In genomic region chr1:42961560-42962091, GRCh38 we compare ENCODE assay signal across 12 cellular contexts. TPM values are rescaled to one million over a fixed set of nuclear protein-coding genes. Genes with fewer than 3 reads are reported as not detected.
DNase-seq lines count a peak whose midpoint lies in the region; ATAC-seq, FAIRE-seq and TF ChIP-seq lines count a peak whose summit lies in the region.
"Had no signal": no experiment of that assay in that cellular context is flagged by ENCODE, and none has a peak within 500 bp of the region (broad histone marks: within the 10 kb centered on the region; RNA-seq: fewer than 3 reads in every experiment).

No MANE protein-coding gene starts in this region.

- no peak for TF ChIP-seq RAD21 in HepG2 (CRISPR knock-in tag; IDR thresholded peaks at IDR 0.05)
- TF ChIP-seq RAD21 in GM12878 (IDR thresholded peaks at IDR 0.05; ENCODE audit: insufficient read depth, low read depth, low read length) = no peak

- peak overlapping the region; percentile 25 to 97 (median 93) for H3K4me3 ChIP-seq in HepG2 (replicated peaks in 1 of 3; ENCODE audit: insufficient read depth in 1 of 3, low read depth in 2 of 3, low read length in 3 of 3)
- H3K4me3 ChIP-seq in right lobe of liver = no peak overlapping the region
- H3K4me3 ChIP-seq in GM12878 = no peak overlapping the region
- no peak overlapping the region for H3K4me3 ChIP-seq in gastrocnemius medialis

- H3K36me3 Mint-ChIP-seq in nephron (ENCODE audit: low read depth) = no peaks in the 10 kb centered on the region

- FAIRE-seq in HepG2 (lab: Jason Lieb, UNC) (no peak), GM12878 (lab: Jason Lieb, UNC) (no peak)

- H4K20me1 ChIP-seq in HepG2 (ENCODE audit: insufficient read depth, low read length) (peaks cover 13% of the 10 kb centered on the region), GM12878 (ENCODE audit: control insufficient read depth, insufficient read depth) (peaks cover 4% of the 10 kb centered on the region; the same call in 1 of the 2 replicates)

- RAD21 ChIA-PET in GM12878 (lab: Charles Lee; ENCODE audit: unreplicated experiment) = interaction anchor here (0.6 to 1.4 kb wide), 7 partner anchors 17 to 668 kb away, joined by 3 to 6 read pairs (median 3); no protein-coding TSS in a partner anchor

- TF ChIP-seq CTCF in HepG2 (CRISPR knock-in tag; IDR thresholded peaks at IDR 0.05) (no peak), right lobe of liver (IDR thresholded peaks at IDR 0.05) (no peak), GM12878 (IDR thresholded peaks at IDR 0.05 in 2 of 3, conservative IDR thresholded peaks at IDR 0.05 in 1 of 3; ENCODE audit: control insufficient read depth in 2 of 3, extremely low read depth in 1 of 3, insufficient read depth in 1 of 3, low read depth in 3 of 3, low read length in 3 of 3) (no peak), nephron (IDR thresholded peaks at IDR 0.05; ENCODE audit: unreplicated experiment in 3 of 3) (no peak), gastrocnemius medialis (IDR thresholded peaks at IDR 0.05 in 4 of 5, conservative IDR thresholded peaks at IDR 0.05 in 1 of 5) (no peak), foreskin keratinocyte (conservative IDR thresholded peaks at IDR 0.05) (no peak)

- H3K4me3 Mint-ChIP-seq in nephron = peak overlapping the region; percentile 94 to 99 (median 98)

- intact Hi-C loops in HepG2 (cut with micrococcal nuclease; ENCODE audit: unreplicated experiment) (no loop called here), right lobe of liver (cut with DNase I) (no loop called here), GM12878 (cut with micrococcal nuclease; ENCODE audit: unreplicated experiment) (no loop called here), gastrocnemius medialis (cut with DNase I; ENCODE audit: low total_unique reads) (no loop called here)

- H3K36me3 ChIP-seq in HepG2 (replicated peaks in 1 of 2; ENCODE audit: control insufficient read depth in 1 of 2, insufficient read depth in 2 of 2, low read length in 2 of 2) = peaks cover 1 to 6% of the 10 kb centered on the region in 2 experiments; a peak in 4 of 5 replicates
- H3K36me3 ChIP-seq in right lobe of liver = no peaks in the 10 kb centered on the region
- H3K36me3 ChIP-seq in GM12878 (ENCODE audit: control insufficient read depth in 2 of 2, insufficient read depth in 2 of 2, low read length in 1 of 2) = no peaks in the 10 kb centered on the region
- no peaks in the 10 kb centered on the region for H3K36me3 ChIP-seq in gastrocnemius medialis

- H3K4me1 ChIP-seq in HepG2 (ENCODE audit: insufficient read depth, low read length) (peaks cover 48% of the 10 kb centered on the region), right lobe of liver (peaks cover 0 to 14% (median 0%) of the 10 kb centered on the region in 4 donors), GM12878 (ENCODE audit: control insufficient read depth, insufficient read depth, low read length) (peaks cover 25% of the 10 kb centered on the region), gastrocnemius medialis (peaks cover 5 to 9% of the 10 kb centered on the region in 2 donors), foreskin keratinocyte (peaks cover 16% of the 10 kb centered on the region)

- TF ChIP-seq EP300 in HepG2 (IDR thresholded peaks at IDR 0.05; ENCODE audit: low read depth in 2 of 2, low read length in 2 of 2) (no peak), HepG2 (CRISPR knock-in tag; IDR thresholded peaks at IDR 0.05; ENCODE audit: borderline replicate concordance) (no peak), GM12878 (IDR thresholded peaks at IDR 0.05; ENCODE audit: borderline replicate concordance in 1 of 2, control insufficient read depth in 1 of 2, low read depth in 2 of 2, low read length in 2 of 2) (no peak)

- H2AFZ ChIP-seq in HepG2 (ENCODE audit: low read length) = peak overlapping the region; percentile 23
- peak overlapping the region; percentile 53 for H2AFZ ChIP-seq in GM12878 (ENCODE audit: control insufficient read depth, low read depth, low read length)

- WGBS in HepG2 (ENCODE audit: low lambda C conversion rate) = 21% methylated on average over 4 of the region's 4 CpGs
- WGBS in right lobe of liver (ENCODE audit: insufficient coverage, low coverage, low lambda C conversion rate, missing lambda C conversion rate) = 100% methylated on average over 1 of the region's 4 CpGs
- 86% methylated on average over 4 of the region's 4 CpGs for WGBS in GM12878 (ENCODE audit: insufficient coverage, insufficient replicate concordance, low lambda C conversion rate, missing lambda C conversion rate)

- H3K27ac Mint-ChIP-seq in nephron = peak overlapping the region; percentile 62 to 82 (median 76)
- H3K27ac Mint-ChIP-seq: activated CD4-positive, alpha-beta T cell treated with anti-CD3 and anti-CD28 coated beads for 36 hours; activated T-cell treated with anti-CD3 and anti-CD28 coated beads, Interleukin-2, amount 50 U/mL, for 72 hours had no signal

- DNase-seq in HepG2 (ENCODE audit: low spot score) (peak; percentile 63), right lobe of liver (no peak), GM12878 (ENCODE audit: low read depth, low spot score) (no peak), gastrocnemius medialis (no peak), foreskin keratinocyte (no peak)
- DNase-seq: ACHN; activated CD4-positive, alpha-beta T cell treated with anti-CD3 and anti-CD28 coated beads for 36 hours; activated T-cell treated with anti-CD3 and anti-CD28 coated beads, Interleukin-2, amount 50 U/mL, for 72 hours; NCI-H2171 had no signal

- in situ Hi-C loops in HepG2 (cut with HindIII; ENCODE audit: extremely low pct_ligation_motif_present, low pct_unique_long_range_greater_than_20kb) = no loop called here
- in situ Hi-C loops in GM12878 (cut with MboI) = no loop called here
- in situ Hi-C loops in gastrocnemius medialis (cut with MboI; ENCODE audit: low sequenced_read_pairs in 4 of 4) = no loop called here

- BruUV-seq in HepG2 (replicated peaks; lab: Mats Ljungman, UMichigan) = no TSS peak
- BruUV-seq in GM12878 (replicated peaks; lab: Mats Ljungman, UMichigan) = no TSS peak

- CTCF ChIA-PET in HepG2 (lab: Yijun Ruan, JAX; ENCODE audit: low intra/inter-chr PET ratio, low total read pairs) (no interaction called here), GM12878 (lab: Yijun Ruan, JAX) (interaction anchor here (0.7 to 3.4 kb wide), 4 partner anchors 27 to 111 kb away, joined by 4 to 17 read pairs (median 10); no protein-coding TSS in a partner anchor)

- POLR2A ChIA-PET in HepG2 (lab: Yijun Ruan, JAX) = interaction anchor here (0.8 to 3.4 kb wide), 6 partner anchors 9 to 194 kb away, joined by 3 to 18 read pairs (median 3); partner anchors contain the start of gene C1orf50
- POLR2A ChIA-PET in GM12878 (lab: Charles Lee) = interaction anchor here (0.8 to 2.0 kb wide), 3 partner anchors 9 to 195 kb away, joined by 4 to 5 read pairs (median 5); partner anchors contain the start of genes C1orf50 and P3H1

- H3K79me2 ChIP-seq in HepG2 (ENCODE audit: insufficient read depth, low read length) (peaks cover 45% of the 10 kb centered on the region), GM12878 (ENCODE audit: control insufficient read depth, insufficient read depth, low read length) (peaks cover 30% of the 10 kb centered on the region)

- H3K9ac ChIP-seq in HepG2 (ENCODE audit: insufficient read depth, low read depth, low read length) (peak overlapping the region; percentile 64), GM12878 (ENCODE audit: control insufficient read depth, insufficient read depth, low read length) (no peak overlapping the region)

- no peaks in the 10 kb centered on the region for H3K9me3 Mint-ChIP-seq in nephron
- H3K9me3 Mint-ChIP-seq: activated T-cell treated with anti-CD3 and anti-CD28 coated beads, Interleukin-2, amount 50 U/mL, for 72 hours had no signal

- no peaks in the 10 kb centered on the region for H3K9me3 ChIP-seq in HepG2 (ENCODE audit: low read length)
- H3K9me3 ChIP-seq in right lobe of liver = no peaks in the 10 kb centered on the region
- no peaks in the 10 kb centered on the region for H3K9me3 ChIP-seq in GM12878 (replicated peaks; ENCODE audit: control insufficient read depth, insufficient read depth, low read length)
- H3K9me3 ChIP-seq in gastrocnemius medialis = no peaks in the 10 kb centered on the region

- H3K27me3 ChIP-seq in HepG2 (ENCODE audit: control insufficient read depth in 1 of 2, insufficient read depth in 2 of 2, low read length in 2 of 2) (no peaks in the 10 kb centered on the region; a peak in 1 of 5 replicates), right lobe of liver (no peaks in the 10 kb centered on the region), GM12878 (replicated peaks in 1 of 2; ENCODE audit: control insufficient read depth in 2 of 2, insufficient read depth in 2 of 2, low read length in 1 of 2) (no peaks in the 10 kb centered on the region), gastrocnemius medialis (peaks cover 35 to 53% (median 45%) of the 10 kb centered on the region in 3 donors), foreskin keratinocyte (no peaks in the 10 kb centered on the region)

- H3K27me3 Mint-ChIP-seq in nephron (ENCODE audit: low read depth) = peaks cover 9% of the 10 kb centered on the region

- peaks cover 41% of the 10 kb centered on the region for H3K4me1 Mint-ChIP-seq in nephron

- ATAC-seq in HepG2 = no peak
- ATAC-seq in right lobe of liver = no peak
- ATAC-seq in GM12878 = no peak
- no peak for ATAC-seq in GM21723 (IDR thresholded peaks at IDR 0.05; ENCODE audit: unreplicated experiment)
- no peak for ATAC-seq in HG03175 (IDR thresholded peaks at IDR 0.05; ENCODE audit: unreplicated experiment)
- ATAC-seq in gastrocnemius medialis = no peak
- ATAC-seq in foreskin keratinocyte = no peak
- ATAC-seq: activated CD4-positive, alpha-beta T cell treated with anti-CD3 and anti-CD28 coated beads for 36 hours; activated T-cell treated with anti-CD3 and anti-CD28 coated beads, Interleukin-2, amount 50 U/mL, for 72 hours had no signal

- peak overlapping the region; percentile 43 for H3K27ac ChIP-seq in HepG2 (ENCODE audit: extremely low read length, insufficient read depth, low read length)
- no peak overlapping the region for H3K27ac ChIP-seq in right lobe of liver
- no peak overlapping the region for H3K27ac ChIP-seq in GM12878 (ENCODE audit: control insufficient read depth, insufficient read depth)
- no peak overlapping the region for H3K27ac ChIP-seq in gastrocnemius medialis
- no peak overlapping the region for H3K27ac ChIP-seq in foreskin keratinocyte

- SMC1A ChIA-PET in GM12878 (lab: Charles Lee; ENCODE audit: uncharacterized antibody, unreplicated experiment) = interaction anchor here (1.5 to 2.3 kb wide), 3 partner anchors 9 to 112 kb away, joined by 4 to 11 read pairs (median 8); no protein-coding TSS in a partner anchor

- H3K4me2 ChIP-seq in HepG2 (ENCODE audit: low read depth, low read length) (peak overlapping the region; percentile 93), GM12878 (ENCODE audit: control insufficient read depth, insufficient read depth) (no peak overlapping the region)

- TF ChIP-seq POLR2A in HepG2 (IDR thresholded peaks at IDR 0.05; ENCODE audit: insufficient read depth in 1 of 2, low read depth in 2 of 2, low read length in 2 of 2) (no peak), right lobe of liver (IDR thresholded peaks at IDR 0.05) (no peak), GM12878 (IDR thresholded peaks at IDR 0.05; ENCODE audit: low read depth, low read length) (no peak), gastrocnemius medialis (IDR thresholded peaks at IDR 0.05) (no peak)

RNA-seq across cellular contexts. Expression of gene SLC2A1, which starts 3.0 kb away (rescaled TPM):
- 54.3 and 125 TPM in 2 replicates for total RNA-seq in HepG2 (2016; rRNA removed; fragmentation: Illumina TruSeq; extraction: Trizol)
- 17.1 and 18.0 TPM in 2 replicates for total RNA-seq in HepG2 (2016; cell fraction: cytosol; rRNA removed; fragmentation: Illumina TruSeq; extraction: Trizol; ENCODE audit: low read depth)
- 44.3 and 121 TPM in 2 replicates for total RNA-seq in HepG2 (2016; cell fraction: insoluble cytoplasmic fraction; rRNA removed; fragmentation: Illumina TruSeq; extraction: Trizol)
- 38.1 and 44.0 TPM in 2 replicates for total RNA-seq in HepG2 (2016; cell fraction: membrane; rRNA removed; fragmentation: Illumina TruSeq; extraction: Trizol)
- 146 and 160 TPM in 2 replicates for total RNA-seq in HepG2 (2016; cell fraction: nucleus; rRNA removed; fragmentation: Illumina TruSeq; extraction: Trizol)
- 315 and 423 TPM in 2 replicates for polyA plus RNA-seq in HepG2 (2011; rRNA removed)
- polyA plus RNA-seq in HepG2 (2011; cell fraction: cytosol; rRNA removed) = 201 and 410 TPM in 2 replicates
- 305 and 663 TPM in 2 replicates for polyA plus RNA-seq in HepG2 (2011; cell fraction: nucleus; rRNA removed)
- 253 and 372 TPM in 2 replicates for polyA plus RNA-seq in HepG2 (2012)
- 10.8 and 11.3 TPM in 2 replicates for polyA plus RNA-seq in HepG2 (2016; cell fraction: cytosol; fragmentation: Illumina TruSeq; extraction: Trizol; ENCODE audit: low read depth)
- 47.5 and 58.0 TPM in 2 replicates for polyA plus RNA-seq in HepG2 (2016; cell fraction: insoluble cytoplasmic fraction; fragmentation: Illumina TruSeq; extraction: Trizol; ENCODE audit: low read depth)
- 20.7 and 24.0 TPM in 2 replicates for polyA plus RNA-seq in HepG2 (2016; cell fraction: membrane; fragmentation: Illumina TruSeq; extraction: Trizol; ENCODE audit: low read depth)
- 232 and 245 TPM in 2 replicates for polyA plus RNA-seq in HepG2 (2016; cell fraction: nucleus; fragmentation: Illumina TruSeq; extraction: Trizol; ENCODE audit: insufficient read depth, low read depth)
- 61.9 and 1,182 TPM in 2 replicates for polyA minus RNA-seq in HepG2 (2011; rRNA and poly(A)+ RNA removed; ENCODE audit: low replicate concordance)
- 204 and 374 TPM in 2 replicates for polyA minus RNA-seq in HepG2 (2011; cell fraction: cytosol; rRNA and poly(A)+ RNA removed)
- 146 and 207 TPM in 2 replicates for polyA minus RNA-seq in HepG2 (2011; cell fraction: nucleus; rRNA and poly(A)+ RNA removed)
- 10 to 100 TPM in 1 of 6 experiments, 1 to 10 TPM in 4, under 1 TPM in 1; 0.74 to 34.3 (median 5.8) TPM for total RNA-seq in right lobe of liver
- 231 and 256 TPM in 2 replicates for total RNA-seq in GM12878 (2013; cell fraction: nucleolus; rRNA removed)
- total RNA-seq in GM12878 (2014; rRNA removed) = 51.6 and 59.6 TPM in 2 replicates
- total RNA-seq in GM12878 (2014; rRNA removed; fragmentation: Illumina TruSeq; extraction: Trizol) = 21.1 and 21.9 TPM in 2 replicates
- 59.5 and 62.7 TPM in 2 replicates for total RNA-seq in GM12878 (2021)
- polyA plus RNA-seq in GM12878 (2011; ENCODE audit: low read depth) = 14.2 TPM
- polyA plus RNA-seq in GM12878 (2011; rRNA removed) = 24.6 and 61.0 TPM in 2 replicates
- 65.0 and 66.9 TPM in 2 replicates for polyA plus RNA-seq in GM12878 (2011; cell fraction: cytosol; rRNA removed)
- polyA plus RNA-seq in GM12878 (2011; cell fraction: nucleus; rRNA removed) = 133 and 156 TPM in 2 replicates
- 31.0 and 72.3 TPM in 2 replicates for polyA plus RNA-seq in GM12878 (2012)
- 19.1 and 24.0 TPM in 2 replicates for polyA plus RNA-seq in GM12878 (2014; fragmentation: Illumina TruSeq; extraction: Trizol)
- 1 to 10 TPM; 5.7 to 8.2 TPM for polyA plus RNA-seq in GM12878 (2014; fragmentation: Nextera tagmentation; extraction: Ambion mirVana)
- 28.7 and 29.0 TPM in 2 replicates for polyA plus RNA-seq in GM12878 (2014; rRNA removed)
- polyA plus RNA-seq in GM12878 (2016; fragmentation: Nextera tagmentation; extraction: Ambion mirVana) = 10 to 100 TPM; 65.2 to 66.0 TPM
- polyA minus RNA-seq in GM12878 (2011; rRNA and poly(A)+ RNA removed) = 75.2 and 106 TPM in 2 replicates
- 35.3 and 45.0 TPM in 2 replicates for polyA minus RNA-seq in GM12878 (2011; cell fraction: cytosol; rRNA and poly(A)+ RNA removed)
- 71.8 and 100 TPM in 2 replicates for polyA minus RNA-seq in GM12878 (2011; cell fraction: nucleus; rRNA and poly(A)+ RNA removed)
- 10 to 100 TPM in 2 of 4 donors, 1 to 10 TPM in 2; 6.3 to 16.1 (median 9.4) TPM for total RNA-seq in gastrocnemius medialis
- 204 and 209 TPM in 2 replicates for total RNA-seq in foreskin keratinocyte
- polyA plus RNA-seq in foreskin keratinocyte = 178 and 182 TPM in 2 replicates

Comparison
In these comparisons a context has a peak if more than half of its experiments do, and no peak if none do; other contexts are left out.
1. H3K4me3 ChIP-seq: peak in HepG2 (3 of 3); none in right lobe of liver (0 of 3), GM12878 (single experiment) and gastrocnemius medialis (0 of 4).